ENCODE assay signal across 8 cellular contexts in genomic region chr5:172688735-172689572, GRCh38. TPM values are rescaled to one million over a fixed set of nuclear protein-coding genes. Genes with fewer than 3 reads are reported as not detected.
DNase-seq lines count a peak whose midpoint lies in the region; ATAC-seq and TF ChIP-seq lines count a peak whose summit lies in the region.

No MANE protein-coding gene starts in this region.

- peaks cover 16% of the 10 kb centered on the region for H3K4me1 Mint-ChIP-seq in activated T-cell treated with anti-CD3 and anti-CD28 coated beads, Interleukin-2, amount 50 U/mL, for 4 hours (ENCODE audit: low read depth)

- no peaks in the 10 kb centered on the region for H3K27me3 ChIP-seq in transverse colon

- H3K4me3 ChIP-seq in transverse colon: no peak overlapping the region

- no peaks in the 10 kb centered on the region for H3K36me3 Mint-ChIP-seq in activated T-cell treated with anti-CD3 and anti-CD28 coated beads, Interleukin-2, amount 50 U/mL, for 4 hours (ENCODE audit: insufficient read depth)

- peak; percentile 61 for DNase-seq in SIG-M5 treated with dmso at 0.1 percent for 504 hours (lab: John Stamatoyannopoulos, UW; ENCODE audit: unreplicated experiment)
- DNase-seq in SIG-M5 (lab: John Stamatoyannopoulos, UW): no peak
- DNase-seq in activated T-cell treated with anti-CD3 and anti-CD28 coated beads, Interleukin-2, amount 50 U/mL, for 4 hours: no peak
- peak; percentile 83 for DNase-seq in kidney tubule cell (ENCODE audit: low spot score)
- peak; percentile 61 for DNase-seq in transverse colon
- DNase-seq in SKM-1 treated with dmso at 0.1 percent for 144 hours (lab: John Stamatoyannopoulos, UW; ENCODE audit: unreplicated experiment): no peak
- no peak for DNase-seq in NCI-H1436 (lab: John Stamatoyannopoulos, UW)

- H3K4me3 Mint-ChIP-seq in activated T-cell treated with anti-CD3 and anti-CD28 coated beads, Interleukin-2, amount 50 U/mL, for 4 hours: no peak overlapping the region

- H3K9me3 Mint-ChIP-seq in activated T-cell treated with anti-CD3 and anti-CD28 coated beads, Interleukin-2, amount 50 U/mL, for 4 hours: no peaks in the 10 kb centered on the region

- peaks cover 21 to 31% (median 28%) of the 10 kb centered on the region in 4 donors for H3K4me1 ChIP-seq in transverse colon

- no peak for TF ChIP-seq POLR2A in transverse colon (IDR thresholded peaks at IDR 0.05)

- no peaks in the 10 kb centered on the region for H3K36me3 ChIP-seq in transverse colon

- peak overlapping the region; percentile 70 to 83 (median 76) for H3K27ac ChIP-seq in transverse colon

- WGBS in transverse colon (ENCODE audit: low coverage in 1 of 2), 2 donors: 26 to 39% methylated on average over 2 to 15 of the region's 16 CpGs

- no peak for TF ChIP-seq EP300 in transverse colon (IDR thresholded peaks at IDR 0.05; ENCODE audit: low read depth)

- intact Hi-C loops in transverse colon (cut with DNase I; ENCODE audit: low total_unique reads): loop anchor here (5.0 kb wide), 1 partner anchor 42 kb away; no protein-coding TSS in a partner anchor

- no peaks in the 10 kb centered on the region for H3K9me3 ChIP-seq in transverse colon

- H3K27me3 Mint-ChIP-seq in activated T-cell treated with anti-CD3 and anti-CD28 coated beads, Interleukin-2, amount 50 U/mL, for 4 hours (ENCODE audit: low read depth): no peaks in the 10 kb centered on the region

- ATAC-seq in activated T-cell treated with anti-CD3 and anti-CD28 coated beads, Interleukin-2, amount 50 U/mL, for 4 hours: peak; percentile 59 to 60
- no peak for ATAC-seq in GM21423 (IDR thresholded peaks at IDR 0.05; ENCODE audit: unreplicated experiment)

- no peak for TF ChIP-seq CTCF in transverse colon (IDR thresholded peaks at IDR 0.05)

- in situ Hi-C loops in transverse colon (cut with MboI; ENCODE audit: low pct_ligation_motif_present in 1 of 4, low pct_unique_long_range_greater_than_20kb in 1 of 4, low sequenced_read_pairs in 3 of 4): no loop called here

RNA-seq across cellular contexts. Expression of gene NEURL1B, which starts 47.9 kb away (rescaled TPM):
- total RNA-seq in activated T-cell treated with anti-CD3 and anti-CD28 coated beads, Interleukin-2, amount 50 U/mL, for 4 hours: under 1 TPM; 0.03 to 0.13 (median 0.05) TPM
- 100 to 1,000 TPM in 2 of 4 donors, 10 to 100 TPM in 2; 74.6 to 168 (median 94.5) TPM for total RNA-seq in transverse colon

Comparison
In these comparisons a context has a peak if more than half of its experiments do, and no peak if none do; other contexts are left out.
1. DNase-seq: peak in SIG-M5 treated with dmso at 0.1 percent for 504 hours (single experiment), kidney tubule cell (single experiment) and transverse colon (single experiment); none in SIG-M5 (single experiment), activated T-cell treated with anti-CD3 and anti-CD28 coated beads, Interleukin-2, amount 50 U/mL, for 4 hours (single experiment), SKM-1 treated with dmso at 0.1 percent for 144 hours (single experiment) and NCI-H1436 (single experiment).
2. RNA of gene NEURL1B, which starts 47.9 kb away (total RNA-seq): 74.6 to 168 TPM in transverse colon; 0.03 to 0.13 TPM in activated T-cell treated with anti-CD3 and anti-CD28 coated beads, Interleukin-2, amount 50 U/mL, for 4 hours; every median in the first group is over 10 times any median in the second.